Comparison of ENCODE assay signal across 15 cellular contexts in the genomic region with DNA sequence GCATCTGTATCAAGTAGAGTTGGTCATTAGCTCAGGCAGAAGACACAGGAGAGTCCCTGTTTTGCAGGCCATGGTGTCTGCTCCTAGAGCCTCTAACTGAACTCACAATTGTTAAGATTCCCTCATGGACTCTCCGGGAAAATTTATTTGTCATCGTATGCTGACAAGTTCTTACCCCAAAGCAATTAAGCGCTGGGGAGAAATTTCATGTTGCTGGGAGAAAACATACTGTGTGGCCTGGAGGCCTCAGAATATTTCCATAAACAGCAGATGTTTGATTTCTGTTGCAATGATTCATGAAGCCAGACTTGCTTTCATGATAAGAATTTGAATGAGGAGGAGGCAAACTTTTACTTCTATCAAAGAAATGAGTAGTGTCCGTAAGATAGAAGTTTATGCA.
A peak's percentile ranks its signal among the peaks of the same experiment; 100 is the strongest.
DNase-seq lines count a peak whose midpoint lies in the region; ATAC-seq and TF ChIP-seq lines count a peak whose summit lies in the region.
"Had no signal": no experiment of that assay in that cellular context is flagged by ENCODE, and none has a peak within 500 bp of the region (broad histone marks: within the 10 kb centered on the region; RNA-seq: fewer than 3 reads in every experiment).

No MANE protein-coding gene starts in this region.

- TF ChIP-seq CTCF in foreskin keratinocyte (conservative IDR thresholded peaks at IDR 0.05) (no peak), nephron (IDR thresholded peaks at IDR 0.05; ENCODE audit: unreplicated experiment in 3 of 3) (no peak)

- no peaks in the 10 kb centered on the region for H3K27me3 ChIP-seq in foreskin keratinocyte
- H3K27me3 ChIP-seq: BLaER1 treated with 17β-estradiol and CSF1 and Interleukin-3, amounts not matched to agents 10 nM and 100 nM had no signal

- intact Hi-C loops in left ventricle myocardium superior (cut with micrococcal nuclease) = no loop called here
- intact Hi-C loops in Right ventricle myocardium superior (cut with DNase I) = no loop called here

- peaks cover 27% of the 10 kb centered on the region for H3K4me1 Mint-ChIP-seq in nephron
- H3K4me1 Mint-ChIP-seq: CD4-positive, CD25-positive, alpha-beta regulatory T cell had no signal

- no peaks in the 10 kb centered on the region for H3K36me3 Mint-ChIP-seq in nephron (ENCODE audit: low read depth)
- H3K36me3 Mint-ChIP-seq: CD4-positive, CD25-positive, alpha-beta regulatory T cell had no signal

- no peak overlapping the region for H3K27ac ChIP-seq in foreskin keratinocyte
- H3K27ac ChIP-seq: BLaER1 treated with 17β-estradiol and CSF1 and Interleukin-3, amounts not matched to agents 10 nM and 100 nM; GM23248 had no signal

- DNase-seq in left ventricle myocardium superior (no peak), Right ventricle myocardium superior (no peak), foreskin keratinocyte (peak; percentile 13 to 52), NCI-H82 (lab: John Stamatoyannopoulos, UW) (no peak)
- DNase-seq: 8988T; AML-193; CD4-positive, CD25-positive, alpha-beta regulatory T cell; DMS53; GF-D8; GM23248 had no signal

- ATAC-seq in left ventricle myocardium superior (peak; percentile 43), Right ventricle myocardium superior (ENCODE audit: poor library complexity) (no peak), foreskin keratinocyte (no peak), HG03039 (IDR thresholded peaks at IDR 0.05; ENCODE audit: unreplicated experiment) (no peak), GM21528 (IDR thresholded peaks at IDR 0.05; ENCODE audit: low FRiP score, unreplicated experiment) (no peak)
- ATAC-seq: HCT116 had no signal

- no peaks in the 10 kb centered on the region for H3K27me3 Mint-ChIP-seq in nephron (ENCODE audit: low read depth)

- H3K4me3 Mint-ChIP-seq in nephron = peak overlapping the region in 1 of 3 experiments; percentile 1
- H3K4me3 Mint-ChIP-seq: CD4-positive, CD25-positive, alpha-beta regulatory T cell had no signal

- peak overlapping the region; percentile 75 to 84 (median 77) for H3K27ac Mint-ChIP-seq in nephron
- H3K27ac Mint-ChIP-seq: CD4-positive, CD25-positive, alpha-beta regulatory T cell had no signal

- peaks cover 14% of the 10 kb centered on the region for H3K9me3 Mint-ChIP-seq in nephron

- peaks cover 11% of the 10 kb centered on the region for H3K4me1 ChIP-seq in foreskin keratinocyte
- H3K4me1 ChIP-seq: BLaER1 treated with 17β-estradiol and CSF1 and Interleukin-3, amounts not matched to agents 10 nM and 100 nM had no signal

Comparison
In these comparisons a context has a peak if more than half of its experiments do, and no peak if none do; other contexts are left out.
1. DNase-seq: peak in foreskin keratinocyte (2 of 2); none in left ventricle myocardium superior (single experiment), Right ventricle myocardium superior (single experiment) and NCI-H82 (single experiment).